Comparison of ENCODE assay signal across 9 cellular contexts in the genomic region with DNA sequence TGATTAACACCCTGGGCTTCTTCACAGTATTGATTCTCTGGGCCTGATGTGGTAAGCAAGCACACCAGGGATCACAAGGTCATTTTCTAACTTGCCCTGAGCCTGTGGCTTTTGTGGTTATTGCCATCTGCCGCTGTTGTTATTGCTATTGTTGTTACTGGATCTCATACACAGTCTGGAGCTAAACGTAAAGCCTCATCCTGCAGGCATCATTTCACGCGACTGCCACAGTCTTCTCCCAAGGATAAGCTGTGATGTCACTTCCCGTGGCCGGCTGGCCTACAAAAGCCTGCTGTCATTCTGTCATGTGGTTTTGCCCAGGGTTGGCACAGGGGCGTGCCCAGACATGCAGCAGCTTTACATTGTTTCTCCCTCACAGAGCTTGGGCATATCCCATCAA.
DNase-seq lines count a peak whose midpoint lies in the region; TF ChIP-seq lines count a peak whose summit lies in the region.
"Had no signal": no experiment of that assay in that cellular context is flagged by ENCODE, and none has a peak within 500 bp of the region (broad histone marks: within the 10 kb centered on the region; RNA-seq: fewer than 3 reads in every experiment).

No MANE protein-coding gene starts in this region.

- no peak overlapping the region for H3K27ac ChIP-seq in neuronal stem cell (replicated peaks; ENCODE audit: low read length)

- H2BK120ac ChIP-seq in neuronal stem cell (ENCODE audit: low read depth, low read length): no peak overlapping the region

- H3K4me3 ChIP-seq in neuronal stem cell (ENCODE audit: low read length in 2 of 2): no peak overlapping the region
- H3K4me3 ChIP-seq in BE2C (ENCODE audit: low read depth, low read length): no peak overlapping the region

- no peak for TF ChIP-seq CTCF in BE2C (IDR thresholded peaks at IDR 0.05; ENCODE audit: low read depth, low read length)

- peaks cover 6% of the 10 kb centered on the region for H3K4me1 Mint-ChIP-seq in activated CD4-positive, alpha-beta T cell treated with anti-CD3 and anti-CD28 coated beads, Interleukin-2, amount 10 ng/mL, durations not matched to agents 24 days and 14 days

- no peak overlapping the region for H2BK12ac ChIP-seq in neuronal stem cell (ENCODE audit: low read length)

- intact Hi-C loops in activated CD4-positive, alpha-beta T cell treated with anti-CD3 and anti-CD28 coated beads, Interleukin-2, amount 10 ng/mL, durations not matched to agents 24 days and 14 days (cut with micrococcal nuclease): no loop called here

- no peaks in the 10 kb centered on the region for H3K36me3 Mint-ChIP-seq in activated CD4-positive, alpha-beta T cell treated with anti-CD3 and anti-CD28 coated beads, Interleukin-2, amount 10 ng/mL, durations not matched to agents 24 days and 14 days (ENCODE audit: low read depth)

- H2BK5ac ChIP-seq in neuronal stem cell (ENCODE audit: low read length): no peak overlapping the region

- H3K9me3 Mint-ChIP-seq in activated CD4-positive, alpha-beta T cell treated with anti-CD3 and anti-CD28 coated beads, Interleukin-2, amount 10 ng/mL, durations not matched to agents 24 days and 14 days: no peaks in the 10 kb centered on the region

- DNase-seq in activated CD4-positive, alpha-beta T cell treated with anti-CD3 and anti-CD28 coated beads for 48 hours: peak; percentile 6
- DNase-seq in activated CD4-positive, alpha-beta T cell treated with anti-CD3 and anti-CD28 coated beads, Interleukin-2, amount 10 ng/mL, durations not matched to agents 24 days and 14 days: no peak
- peak; percentile 97 for DNase-seq in MV-4-11 (lab: John Stamatoyannopoulos, UW)
- DNase-seq in UCSD-AML1 (lab: John Stamatoyannopoulos, UW; ENCODE audit: unreplicated experiment): peak; percentile 80
- DNase-seq in neuronal stem cell (ENCODE audit: low spot score): no peak
- DNase-seq in CD1c-positive myeloid dendritic cell (ENCODE audit: extremely low spot score): no peak
- DNase-seq in BE2C: no peak
- no peak for DNase-seq in Ammon's horn (ENCODE audit: low spot score)
- DNase-seq: NCI-H446 had no signal

- H3K14ac ChIP-seq in neuronal stem cell (ENCODE audit: low read length): no peak overlapping the region

- no peak overlapping the region for H4K91ac ChIP-seq in neuronal stem cell (ENCODE audit: low read depth, low read length, poor library complexity)

- peak overlapping the region; percentile 21 for H2AFZ ChIP-seq in neuronal stem cell (ENCODE audit: low read length)

- no peak overlapping the region for H4K8ac ChIP-seq in neuronal stem cell (ENCODE audit: low read depth, low read length)

- no peak overlapping the region for H3K27ac Mint-ChIP-seq in activated CD4-positive, alpha-beta T cell treated with anti-CD3 and anti-CD28 coated beads, Interleukin-2, amount 10 ng/mL, durations not matched to agents 24 days and 14 days

- no peaks in the 10 kb centered on the region for H3K79me1 ChIP-seq in neuronal stem cell (ENCODE audit: low read depth, low read length)

- H2AK5ac ChIP-seq in neuronal stem cell (ENCODE audit: low read depth, low read length): no peak overlapping the region

- H3K9me3 ChIP-seq in neuronal stem cell (replicated peaks in 1 of 2; ENCODE audit: control insufficient read depth in 2 of 2, insufficient read depth in 1 of 2, low read depth in 1 of 2, low read length in 2 of 2): no peaks in the 10 kb centered on the region
- H3K9me3 ChIP-seq in BE2C: no peaks in the 10 kb centered on the region

- no peak overlapping the region for H3K4me3 Mint-ChIP-seq in activated CD4-positive, alpha-beta T cell treated with anti-CD3 and anti-CD28 coated beads, Interleukin-2, amount 10 ng/mL, durations not matched to agents 24 days and 14 days

- no peak overlapping the region for H2BK15ac ChIP-seq in neuronal stem cell (ENCODE audit: low read length)

- no peaks in the 10 kb centered on the region for H3K36me3 ChIP-seq in neuronal stem cell (replicated peaks in 1 of 2; ENCODE audit: control insufficient read depth in 2 of 2, insufficient read depth in 2 of 2, low read length in 2 of 2)
- H3K36me3 ChIP-seq in BE2C: no peaks in the 10 kb centered on the region

- no CpG with 5 or more reads among the region's 7 CpGs for WGBS in neuronal stem cell (ENCODE audit: extremely low coverage in 2 of 2, insufficient read length in 2 of 2, insufficient replicate concordance in 1 of 2), 2 donors

- H3K23ac ChIP-seq in neuronal stem cell (ENCODE audit: low read depth, low read length, poor library complexity): no peak overlapping the region

- H3K4me2 ChIP-seq in neuronal stem cell (ENCODE audit: insufficient read depth, low read length, poor library complexity, severe bottlenecking): no peak overlapping the region

- H3K27me3 Mint-ChIP-seq in activated CD4-positive, alpha-beta T cell treated with anti-CD3 and anti-CD28 coated beads, Interleukin-2, amount 10 ng/mL, durations not matched to agents 24 days and 14 days: peaks cover 3% of the 10 kb centered on the region

- no peak overlapping the region for H3K18ac ChIP-seq in neuronal stem cell (ENCODE audit: low read length)

- no peak overlapping the region for H3K9ac ChIP-seq in neuronal stem cell (ENCODE audit: low read depth, low read length, poor library complexity)

- H3K27me3 ChIP-seq in neuronal stem cell (ENCODE audit: control insufficient read depth in 3 of 3, insufficient read depth in 3 of 3, low read depth in 1 of 3, low read length in 3 of 3) (peaks cover 0 to 4% (median 0%) of the 10 kb centered on the region in 3 experiments), BE2C (peaks cover 22% of the 10 kb centered on the region)

- H3K4ac ChIP-seq in neuronal stem cell (ENCODE audit: low read length): no peak overlapping the region

- no peaks in the 10 kb centered on the region for H3K4me1 ChIP-seq in neuronal stem cell (ENCODE audit: control insufficient read depth in 2 of 2, insufficient read depth in 1 of 2, low read depth in 1 of 2, low read length in 2 of 2)
- H3K4me1 ChIP-seq in BE2C: no peaks in the 10 kb centered on the region

Comparison
In these comparisons a context has a peak if more than half of its experiments do, and no peak if none do; other contexts are left out.
1. DNase-seq: peak in activated CD4-positive, alpha-beta T cell treated with anti-CD3 and anti-CD28 coated beads for 48 hours (single experiment), MV-4-11 (single experiment) and UCSD-AML1 (single experiment); none in activated CD4-positive, alpha-beta T cell treated with anti-CD3 and anti-CD28 coated beads, Interleukin-2, amount 10 ng/mL, durations not matched to agents 24 days and 14 days (single experiment), neuronal stem cell (single experiment), CD1c-positive myeloid dendritic cell (single experiment), BE2C (single experiment) and Ammon's horn (single experiment).